ENCODE assay signal across 15 cellular contexts in genomic region chr9:32723801-32724200, GRCh38. TPM values are rescaled to one million over a fixed set of nuclear protein-coding genes. Genes with fewer than 3 reads are reported as not detected.
DNase-seq lines count a peak whose midpoint lies in the region; ATAC-seq and TF ChIP-seq lines count a peak whose summit lies in the region.
"Had no signal": no experiment of that assay in that cellular context is flagged by ENCODE, and none has a peak within 500 bp of the region (broad histone marks: within the 10 kb centered on the region; RNA-seq: fewer than 3 reads in every experiment).

No MANE protein-coding gene starts in this region.

- ATAC-seq in omental fat pad (ENCODE audit: low FRiP score) (peak; percentile 43), HG02610 (IDR thresholded peaks at IDR 0.05; ENCODE audit: unreplicated experiment) (no peak), HG03520 (IDR thresholded peaks at IDR 0.05; ENCODE audit: unreplicated experiment) (no peak)

- peak; percentile 88 for DNase-seq in COLO829 (ENCODE audit: low spot score)
- DNase-seq in NCI-H526 treated with DMSO at 0.1 percent for 48 hours (lab: John Stamatoyannopoulos, UW), result peak; percentile 71
- peak; percentile 46 for DNase-seq in foreskin melanocyte
- DNase-seq in omental fat pad (ENCODE audit: low spot score), result no peak
- no peak for DNase-seq in NCI-H1092 (lab: John Stamatoyannopoulos, UW)
- DNase-seq in activated T-cell treated with anti-CD3 and anti-CD28 coated beads, Interleukin-2, amount 50 U/mL, for 48 hours, result no peak
- DNase-seq: KG1; NCI-H1092 treated with DMSO at 0.1 percent for 48 hours; NCI-H1694; NCI-H510A treated with DMSO at 0.1 percent for 48 hours; NK-92 treated with Interleukin-12 subunit alpha and Interleukin-12 subunit beta, amount 100 ng/mL, for 24 hours had no signal

- TF ChIP-seq CTCF in omental fat pad (IDR thresholded peaks at IDR 0.05), result no peak

RNA-seq across cellular contexts. Expression of gene TMEM215, which starts 59.5 kb away (rescaled TPM):
- not detected for total RNA-seq in omental fat pad
- total RNA-seq: MCF 10A, SJSA1 had no signal

Comparison
In these comparisons a context has a peak if more than half of its experiments do, and no peak if none do; other contexts are left out.
1. DNase-seq: peak in COLO829 (single experiment), NCI-H526 treated with DMSO at 0.1 percent for 48 hours (single experiment) and foreskin melanocyte (single experiment); none in omental fat pad (single experiment), NCI-H1092 (single experiment) and activated T-cell treated with anti-CD3 and anti-CD28 coated beads, Interleukin-2, amount 50 U/mL, for 48 hours (0 of 2).